1 cellular context compared by ENCODE assay signal in the genomic region with DNA sequence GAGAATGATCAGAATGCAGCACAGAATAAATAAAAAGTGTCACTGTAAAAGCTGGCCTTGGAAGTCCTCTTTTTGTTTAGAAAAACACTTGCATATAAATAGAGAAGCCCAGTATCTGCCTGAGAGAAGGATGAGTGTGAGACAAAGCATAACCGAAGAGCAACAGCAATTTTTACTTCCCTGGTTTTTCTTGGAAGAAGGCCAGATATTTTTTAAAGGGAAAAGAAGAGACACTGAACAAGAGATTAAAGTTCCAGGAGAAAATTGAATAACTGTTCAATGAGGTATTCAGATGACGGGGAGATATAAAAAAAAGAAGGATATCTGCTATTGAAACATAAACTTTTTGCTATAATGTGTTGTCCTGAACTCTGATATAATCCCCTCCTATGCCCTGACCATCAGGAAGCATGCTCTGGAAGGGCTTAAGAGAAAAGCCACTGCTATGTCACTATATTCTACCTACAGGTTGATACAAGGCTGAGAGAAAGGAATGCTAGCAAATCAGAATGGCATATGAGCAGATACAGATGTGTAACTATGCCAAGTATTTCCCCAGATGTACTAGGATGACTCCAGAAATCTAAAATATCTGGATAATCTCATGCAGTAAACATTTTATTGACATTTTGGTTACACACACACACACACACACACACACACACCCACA.
TF ChIP-seq lines count a peak whose summit lies in the region.

No MANE protein-coding gene starts in this region.

TF ChIP-seq in endothelial cell of umbilical vein, 7 proteins besides CTCF, POLR2A, EP300 and RAD21:
- TF ChIP-seq FOS (IDR thresholded peaks at IDR 0.05; ENCODE audit: borderline replicate concordance, insufficient read depth, low read length) (no peak), GATA2 (IDR thresholded peaks at IDR 0.05; ENCODE audit: insufficient read depth, insufficient read length, low read depth, low read length) (no peak), JUN (IDR thresholded peaks at IDR 0.05; ENCODE audit: borderline replicate concordance, insufficient read depth, insufficient read length, low read depth) (no peak), MYC (IDR thresholded peaks at IDR 0.05; ENCODE audit: low read depth, low read length) (no peak), EZH2 (IDR thresholded peaks at IDR 0.05; ENCODE audit: borderline replicate concordance, low read depth, low read length, severe bottlenecking) (no peak), POLR2AphosphoS5 (IDR thresholded peaks at IDR 0.05; ENCODE audit: insufficient read depth, low read depth, low read length) (no peak), MAX (IDR thresholded peaks at IDR 0.05; ENCODE audit: insufficient read depth, insufficient read length) (no peak)
